Comparison of ENCODE assay signal across 1 cellular context in the genomic region with DNA sequence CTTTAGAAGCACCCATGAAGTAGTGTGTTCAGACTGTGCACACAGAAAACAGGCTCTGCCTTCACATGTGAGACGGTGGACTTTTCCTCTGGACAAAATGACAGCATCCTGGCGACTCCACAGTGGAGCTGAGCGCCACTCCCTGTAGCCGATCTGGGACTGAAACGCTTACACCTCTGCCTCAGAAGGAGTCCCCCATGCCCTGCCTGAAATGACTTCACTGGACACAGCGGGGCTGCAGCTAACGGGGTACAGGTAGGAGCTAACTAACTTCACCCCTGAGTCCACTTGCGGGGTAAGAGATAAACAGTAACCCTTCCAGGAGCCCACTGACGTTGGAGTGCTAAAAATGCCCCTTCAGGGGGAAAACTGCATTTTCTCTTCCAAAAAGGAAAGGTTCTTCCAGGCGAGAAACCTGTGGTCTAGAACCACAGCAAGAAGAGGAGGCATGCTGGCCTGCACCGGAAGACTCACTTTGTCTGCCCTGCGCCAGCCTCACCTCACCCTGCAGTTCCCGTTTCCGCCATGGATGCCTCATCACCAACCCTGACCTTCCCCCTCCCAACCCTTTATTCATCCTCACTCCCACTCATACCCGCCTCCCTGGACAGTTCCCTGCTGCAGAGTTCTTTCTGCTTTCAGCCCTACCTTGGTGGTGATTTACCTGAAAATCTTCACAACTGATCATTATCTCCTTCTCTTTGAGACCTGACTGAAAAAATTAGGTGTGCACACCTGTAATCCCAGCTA.
TF ChIP-seq lines count a peak whose summit lies in the region.

No MANE protein-coding gene starts in this region.

TF ChIP-seq in HEK293, 187 proteins besides CTCF, POLR2A, EP300 and RAD21 (continued from another document):
- TF ChIP-seq ZNF843 (tag by site-specific recombination; IDR thresholded peaks at IDR 0.05) = no peak
- TF ChIP-seq REST (tag by site-specific recombination; IDR thresholded peaks at IDR 0.05) = peak; percentile 74
- TF ChIP-seq ZNF366 (tag by site-specific recombination; conservative IDR thresholded peaks at IDR 0.05) = no peak
- 0 out of 2 replicates have a peak, but pooled peaks have one; percentile 9 for TF ChIP-seq PRDM1 (tag by site-specific recombination; IDR thresholded peaks at IDR 0.05)
TF ChIP-seq in HEK293: peak in this region for 4.
